10 cellular contexts compared by ENCODE assay signal in genomic region chr18:56168049-56168781, GRCh38.
DNase-seq lines count a peak whose midpoint lies in the region; ATAC-seq and TF ChIP-seq lines count a peak whose summit lies in the region.
"Had no signal": no experiment of that assay in that cellular context is flagged by ENCODE, and none has a peak within 500 bp of the region (broad histone marks: within the 10 kb centered on the region; RNA-seq: fewer than 3 reads in every experiment).

No MANE protein-coding gene starts in this region.

- peak overlapping the region; percentile 63 for H3K27ac ChIP-seq in fibroblast of lung (ENCODE audit: insufficient read depth, low read length)
- no peak overlapping the region for H3K27ac ChIP-seq in neural progenitor cell
- H3K27ac ChIP-seq: WERI-Rb-1 had no signal

- H3K9ac ChIP-seq in fibroblast of lung (ENCODE audit: insufficient read depth, low read length) (no peak overlapping the region), neural progenitor cell (no peak overlapping the region)

- ATAC-seq in HG03442 (IDR thresholded peaks at IDR 0.05; ENCODE audit: unreplicated experiment) (no peak), HG03457 (IDR thresholded peaks at IDR 0.05; ENCODE audit: unreplicated experiment) (no peak)

- H3K36me3 ChIP-seq in fibroblast of lung (ENCODE audit: control insufficient read depth, insufficient read depth, low read length) (no peaks in the 10 kb centered on the region), neural progenitor cell (no peaks in the 10 kb centered on the region)
- H3K36me3 ChIP-seq: WERI-Rb-1 had no signal

- H3K27me3 Mint-ChIP-seq in neural progenitor cell (ENCODE audit: insufficient read depth, low read depth): peaks cover 9% of the 10 kb centered on the region

- DNase-seq in AG08395 (ENCODE audit: low spot score) (peak; percentile 68), NCI-H226 (peak; percentile 73), fibroblast of lung (ENCODE audit: low read depth in 2 of 2) (peak; percentile 77 to 91), neural progenitor cell (ENCODE audit: low spot score) (peak; percentile 29)
- no peak for DNase-seq in stimulated activated CD4-positive, alpha-beta T cell treated with anti-CD3 and anti-CD28 coated beads, Interleukin-15, amount 100 ng/mL, for 24 hours
- no peak for DNase-seq in activated CD4-positive, alpha-beta T cell treated with anti-CD3 and anti-CD28 coated beads, Interleukin-2, amount 50 U/mL, for 48 hours
- DNase-seq: anterior cingulate cortex, WERI-Rb-1 had no signal

- no peaks in the 10 kb centered on the region for H4K20me1 ChIP-seq in fibroblast of lung (ENCODE audit: control insufficient read depth, extremely low read depth, insufficient read depth, low read length)
- no peaks in the 10 kb centered on the region for H4K20me1 ChIP-seq in neural progenitor cell (ENCODE audit: low read depth)

- peaks cover 14% of the 10 kb centered on the region for H3F3A ChIP-seq in neural progenitor cell (ENCODE audit: low read depth)

- no peak overlapping the region for H3K27ac Mint-ChIP-seq in neural progenitor cell

- no peaks in the 10 kb centered on the region for H3K36me3 Mint-ChIP-seq in neural progenitor cell

- no peaks in the 10 kb centered on the region for H3K27me3 ChIP-seq in fibroblast of lung (ENCODE audit: control insufficient read depth, insufficient read depth, low read length)
- no peaks in the 10 kb centered on the region for H3K27me3 ChIP-seq in neural progenitor cell

- H3K79me2 ChIP-seq in fibroblast of lung (ENCODE audit: control insufficient read depth, insufficient read depth, low read length) (no peaks in the 10 kb centered on the region), neural progenitor cell (ENCODE audit: low read depth) (no peaks in the 10 kb centered on the region)

- H3K4me3 ChIP-seq in fibroblast of lung (replicated peaks in 1 of 4; ENCODE audit: control extremely low read depth in 1 of 4, insufficient read depth in 1 of 4, low read depth in 3 of 4, low read length in 4 of 4): peak overlapping the region in 2 of 4 experiments; percentile 9
- H3K4me3 ChIP-seq in neural progenitor cell: peak overlapping the region; percentile 0

- H2AFZ ChIP-seq in fibroblast of lung (ENCODE audit: low read length) (peak overlapping the region; percentile 67), neural progenitor cell (replicated peaks) (no peak overlapping the region)

- H3K4me1 Mint-ChIP-seq in neural progenitor cell: peaks cover 9% of the 10 kb centered on the region

- TF ChIP-seq CTCF in fibroblast of lung (conservative IDR thresholded peaks at IDR 0.05 in 1 of 2, IDR thresholded peaks at IDR 0.05 in 1 of 2; ENCODE audit: low read depth in 1 of 2, low read length in 2 of 2) (no peak), neural progenitor cell (IDR thresholded peaks at IDR 0.05) (no peak)

- no peak overlapping the region for H3K4me3 Mint-ChIP-seq in neural progenitor cell

- H3K4me2 ChIP-seq in fibroblast of lung (ENCODE audit: extremely low read depth, insufficient read depth, low read length) (peak overlapping the region; percentile 76), neural progenitor cell (peak overlapping the region; percentile 34)

- peaks cover 3% of the 10 kb centered on the region for H3K9me3 Mint-ChIP-seq in neural progenitor cell

- peaks cover 17% of the 10 kb centered on the region for H3K4me1 ChIP-seq in fibroblast of lung (ENCODE audit: control insufficient read depth, extremely low read depth, insufficient read depth, low read length)
- H3K4me1 ChIP-seq in neural progenitor cell: peaks cover 14% of the 10 kb centered on the region

- H3K9me3 ChIP-seq in fibroblast of lung (ENCODE audit: control insufficient read depth, insufficient read depth, low read depth, low read length): no peaks in the 10 kb centered on the region
- no peaks in the 10 kb centered on the region for H3K9me3 ChIP-seq in neural progenitor cell (ENCODE audit: low read depth)

Comparison
In these comparisons a context has a peak if more than half of its experiments do, and no peak if none do; other contexts are left out.
1. DNase-seq: peak in AG08395 (single experiment), NCI-H226 (single experiment), fibroblast of lung (2 of 2) and neural progenitor cell (single experiment); none in stimulated activated CD4-positive, alpha-beta T cell treated with anti-CD3 and anti-CD28 coated beads, Interleukin-15, amount 100 ng/mL, for 24 hours (single experiment) and activated CD4-positive, alpha-beta T cell treated with anti-CD3 and anti-CD28 coated beads, Interleukin-2, amount 50 U/mL, for 48 hours (0 of 2).